In the genomic region with DNA sequence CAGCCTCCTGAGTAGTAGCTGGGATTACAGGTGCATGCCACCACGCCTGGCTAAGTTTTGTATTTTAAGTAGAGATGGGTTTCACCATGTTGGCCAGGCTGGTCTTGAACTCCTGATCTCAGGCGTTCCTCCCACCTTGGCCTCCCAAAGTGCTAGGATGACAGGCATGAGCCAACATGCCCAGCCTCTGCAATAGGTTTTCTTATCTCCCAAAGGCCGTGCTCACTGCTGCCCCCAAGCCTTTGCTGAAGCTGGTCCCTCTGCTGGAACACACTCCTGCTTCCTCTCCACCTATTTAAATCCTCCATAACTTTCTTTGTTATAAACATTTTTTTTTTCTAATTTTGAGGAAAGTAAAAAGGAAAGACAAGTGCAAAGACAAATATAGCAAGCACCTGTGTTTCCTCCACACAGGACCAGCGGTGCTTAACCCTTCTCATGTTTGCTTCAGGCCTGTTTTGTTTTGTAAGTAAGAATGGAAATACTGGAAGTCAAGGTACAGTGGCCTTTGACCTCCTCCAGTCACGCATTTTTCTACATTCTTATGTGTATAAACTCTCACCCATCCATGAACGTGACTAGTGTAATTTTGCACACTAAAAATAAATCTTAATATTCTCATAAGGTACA, we compare ENCODE assay signal across 10 cellular contexts. TPM values are rescaled to one million over a fixed set of nuclear protein-coding genes. Genes with fewer than 3 reads are reported as not detected.
DNase-seq lines count a peak whose midpoint lies in the region; ATAC-seq, FAIRE-seq and TF ChIP-seq lines count a peak whose summit lies in the region.
"Had no signal": no experiment of that assay in that cellular context is flagged by ENCODE, and none has a peak within 500 bp of the region (broad histone marks: within the 10 kb centered on the region; RNA-seq: fewer than 3 reads in every experiment).

No MANE protein-coding gene starts in this region.

- H3K4me1 ChIP-seq in DOHH2 (ENCODE audit: control insufficient read depth, low read length) (no peaks in the 10 kb centered on the region), SK-N-SH (ENCODE audit: control insufficient read depth in 1 of 2, insufficient read depth in 2 of 2, low read depth in 1 of 2, low read length in 1 of 2) (peaks cover 0 to 4% of the 10 kb centered on the region in 2 experiments; a peak in 1 of 4 replicates), keratinocyte (ENCODE audit: control insufficient read depth, extremely low read depth, insufficient read depth, low read length) (no peaks in the 10 kb centered on the region), adrenal gland (replicated peaks in 1 of 2) (no peaks in the 10 kb centered on the region)

- H3K36me3 ChIP-seq in DOHH2 (ENCODE audit: control insufficient read depth, low read length) (no peaks in the 10 kb centered on the region), SK-N-SH (replicated peaks in 1 of 2; ENCODE audit: control insufficient read depth in 1 of 2, insufficient read depth in 2 of 2, low read length in 1 of 2) (no peaks in the 10 kb centered on the region), keratinocyte (ENCODE audit: control insufficient read depth in 2 of 2, extremely low read depth in 1 of 2, insufficient read depth in 2 of 2, low read length in 2 of 2) (no peaks in the 10 kb centered on the region), adrenal gland (replicated peaks in 1 of 2) (no peaks in the 10 kb centered on the region)

- DNase-seq in HEK293T (ENCODE audit: extremely low spot score) (peak; percentile 53), SK-N-SH (no peak), keratinocyte (ENCODE audit: low read depth, low spot score) (no peak), inferior parietal cortex (ENCODE audit: extremely low spot score) (no peak), adrenal gland (no peak), dedifferentiated amniotic fluid mesenchymal stem cell (ENCODE audit: extremely low spot score) (no peak)
- DNase-seq: effector CD8-positive, alpha-beta T cell; naive thymus-derived CD8-positive, alpha-beta T cell had no signal

- H3K27me3 ChIP-seq in DOHH2 (ENCODE audit: control insufficient read depth, low read length) (0 out of 2 replicates have a peak, but pooled peaks cover 3% of the 10 kb centered on the region), SK-N-SH (ENCODE audit: insufficient read depth) (peaks cover 5% of the 10 kb centered on the region), keratinocyte (ENCODE audit: control insufficient read depth, extremely low read depth, insufficient read depth, low read length) (peaks cover 4% of the 10 kb centered on the region), adrenal gland (no peaks in the 10 kb centered on the region)

- no peak for TF ChIP-seq RAD21 in SK-N-SH (IDR thresholded peaks at IDR 0.05; ENCODE audit: low read length)

- H4K20me1 ChIP-seq in DOHH2 (ENCODE audit: control insufficient read depth, insufficient read depth, low read depth, low read length), result no peaks in the 10 kb centered on the region
- H4K20me1 ChIP-seq in SK-N-SH (ENCODE audit: insufficient read depth), result no peaks in the 10 kb centered on the region
- no peaks in the 10 kb centered on the region for H4K20me1 ChIP-seq in keratinocyte (ENCODE audit: control insufficient read depth, extremely low read depth, insufficient read depth, low read length)

- TF ChIP-seq POLR2A in adrenal gland (IDR thresholded peaks at IDR 0.05), result no peak

- H2AFZ ChIP-seq in SK-N-SH (ENCODE audit: low read depth) (no peak overlapping the region), keratinocyte (ENCODE audit: control insufficient read depth, low read length) (no peak overlapping the region)

- TF ChIP-seq CTCF in DOHH2 (IDR thresholded peaks at IDR 0.05; ENCODE audit: low read depth, low read length, poor library complexity, severe bottlenecking) (peak; percentile 54), SK-N-SH (IDR thresholded peaks at IDR 0.05) (peak; percentile 45), keratinocyte (optimal IDR thresholded peaks at IDR 0.05 in 1 of 3, IDR thresholded peaks at IDR 0.05 in 1 of 3, conservative IDR thresholded peaks at IDR 0.05 in 1 of 3; ENCODE audit: extremely low read depth in 1 of 3, insufficient read depth in 2 of 3, low read length in 3 of 3) (peak; percentile 29 to 58 (median 35)), adrenal gland (IDR thresholded peaks at IDR 0.05) (no peak)

- no peaks in the 10 kb centered on the region for H3K9me1 ChIP-seq in keratinocyte (ENCODE audit: control insufficient read depth, extremely low read depth, insufficient read depth, low read length)

- 53% methylated on average over 6 of the region's 6 CpGs for WGBS in SK-N-SH (ENCODE audit: low lambda C conversion rate)
- 38 to 60% (median 54%) methylated on average over 5 to 6 of the region's 6 CpGs for WGBS in adrenal gland, 4 donors

- CTCF ChIA-PET in HEK293T (lab: Yijun Ruan, JAX) (interaction anchor here (0.7 to 1.0 kb wide), 2 partner anchors 9 to 66 kb away, joined by 3 to 4 read pairs; no protein-coding TSS in a partner anchor), SK-N-SH (lab: Yijun Ruan, JAX) (interaction anchor here (0.6 to 4.2 kb wide), 7 partner anchors 9 to 55 kb away, joined by 3 to 21 read pairs (median 8); no protein-coding TSS in a partner anchor)

- no peaks in the 10 kb centered on the region for H3F3A ChIP-seq in DOHH2 (ENCODE audit: control insufficient read depth, insufficient read depth)
- no peaks in the 10 kb centered on the region for H3F3A ChIP-seq in SK-N-SH (replicated peaks; ENCODE audit: insufficient read depth)

- H3K9me2 ChIP-seq in DOHH2 (replicated peaks; ENCODE audit: control insufficient read depth, low read length) (no peaks in the 10 kb centered on the region), SK-N-SH (no peaks in the 10 kb centered on the region)

- dilution Hi-C loops in keratinocyte (cut with MboI; ENCODE audit: extremely low pct_ligation_motif_present, low sequenced_read_pairs), result no loop called here

- no peak for ATAC-seq in GM19455 (IDR thresholded peaks at IDR 0.05; ENCODE audit: unreplicated experiment)
- ATAC-seq: naive thymus-derived CD8-positive, alpha-beta T cell had no signal

- H3K4me3 ChIP-seq in DOHH2 (ENCODE audit: low read length) (no peak overlapping the region), SK-N-SH (ENCODE audit: low read depth in 2 of 2, low read length in 1 of 2) (no peak overlapping the region), keratinocyte (ENCODE audit: control insufficient read depth in 2 of 3, extremely low read depth in 1 of 3, insufficient read depth in 2 of 3, low read depth in 1 of 3, low read length in 3 of 3) (no peak overlapping the region), adrenal gland (no peak overlapping the region)

- POLR2A ChIA-PET in HEK293T (lab: Yijun Ruan, JAX), result no interaction called here
- POLR2A ChIA-PET in SK-N-SH (lab: Yijun Ruan, JAX), result no interaction called here

- no peak overlapping the region for H3K9ac ChIP-seq in SK-N-SH
- H3K9ac ChIP-seq in keratinocyte (ENCODE audit: control insufficient read depth, extremely low read depth, insufficient read depth, low read length), result no peak overlapping the region

- TF ChIP-seq EP300 in SK-N-SH (IDR thresholded peaks at IDR 0.05; ENCODE audit: borderline replicate concordance in 1 of 2, low read depth in 1 of 2, low read length in 1 of 2), result no peak

- H3K27ac ChIP-seq in DOHH2 (ENCODE audit: low read depth, low read length) (no peak overlapping the region), SK-N-SH (ENCODE audit: low read depth in 2 of 2, low read length in 1 of 2) (no peak overlapping the region), keratinocyte (ENCODE audit: control insufficient read depth, insufficient read depth, low read length) (no peak overlapping the region), adrenal gland (no peak overlapping the region)

- no peaks in the 10 kb centered on the region for H3K79me2 ChIP-seq in DOHH2 (ENCODE audit: control insufficient read depth, low read length)
- H3K79me2 ChIP-seq in SK-N-SH (ENCODE audit: insufficient read depth), result no peaks in the 10 kb centered on the region
- H3K79me2 ChIP-seq in keratinocyte (ENCODE audit: control insufficient read depth, insufficient read depth, low read length), result no peaks in the 10 kb centered on the region

- no peaks in the 10 kb centered on the region for H3K9me3 ChIP-seq in DOHH2 (ENCODE audit: control insufficient read depth, insufficient read depth, low read length)
- H3K9me3 ChIP-seq in SK-N-SH, result no peaks in the 10 kb centered on the region
- H3K9me3 ChIP-seq in keratinocyte (ENCODE audit: control insufficient read depth, low read depth, low read length), result no peaks in the 10 kb centered on the region
- no peaks in the 10 kb centered on the region for H3K9me3 ChIP-seq in adrenal gland (replicated peaks in 1 of 3)

- H3K4me2 ChIP-seq in DOHH2 (ENCODE audit: low read length) (no peak overlapping the region), SK-N-SH (no peak overlapping the region), keratinocyte (ENCODE audit: control insufficient read depth, extremely low read depth, insufficient read depth, low read depth, low read length) (no peak overlapping the region)

- FAIRE-seq in keratinocyte (lab: Jason Lieb, UNC), result no peak

- intact Hi-C loops in adrenal gland (cut with DNase I), result no loop called here

RNA-seq across cellular contexts. Expression of a gene that starts 14.5 kb away (rescaled TPM):
- polyA plus RNA-seq in SK-N-SH (2012; rRNA removed), result 5.7 and 6.4 TPM in 2 replicates
- 4.6 and 6.5 TPM in 2 replicates for polyA plus RNA-seq in SK-N-SH (2012; cell fraction: cytosol; rRNA removed)
- polyA plus RNA-seq in SK-N-SH (2012; cell fraction: nucleus; rRNA removed), result 3.5 and 4.0 TPM in 2 replicates
- 2.5 to 5.1 TPM (median 4.7 TPM) in 3 replicates for polyA plus RNA-seq in keratinocyte
- polyA plus RNA-seq in keratinocyte (2011; ENCODE audit: low read depth), result 1.1 TPM
- 2.3 and 4.1 TPM in 2 replicates for polyA plus RNA-seq in keratinocyte (2011; cell fraction: cytosol; rRNA removed)
- 2.8 and 3.6 TPM in 2 replicates for polyA plus RNA-seq in keratinocyte (2011; cell fraction: nucleus; rRNA removed)
- 2.0 and 6.5 TPM in 2 replicates for polyA plus RNA-seq in keratinocyte (2012; ENCODE audit: low replicate concordance)
- 2.0 to 5.3 TPM (median 4.2 TPM) in 3 replicates for polyA minus RNA-seq in keratinocyte
- 5.6 TPM for polyA minus RNA-seq in keratinocyte (2011; cell fraction: cytosol; rRNA and poly(A)+ RNA removed)
- 1.4 and 2.1 TPM in 2 replicates for polyA minus RNA-seq in keratinocyte (2011; cell fraction: nucleus; rRNA and poly(A)+ RNA removed)
- 1 to 10 TPM; 3.9 to 8.1 (median 5.5) TPM for total RNA-seq in adrenal gland
- polyA plus RNA-seq in adrenal gland, result 10 to 100 TPM in 1 of 3 donors, 1 to 10 TPM in 2; 2.6 to 13.8 (median 5.8) TPM

RNA-seq across cellular contexts. Expression of a gene that starts 45.3 kb away (rescaled TPM):
- polyA plus RNA-seq in SK-N-SH (2012; rRNA removed), result 188 and 312 TPM in 2 replicates
- polyA plus RNA-seq in SK-N-SH (2012; cell fraction: cytosol; rRNA removed), result 180 and 229 TPM in 2 replicates
- polyA plus RNA-seq in SK-N-SH (2012; cell fraction: nucleus; rRNA removed), result 153 and 184 TPM in 2 replicates
- polyA plus RNA-seq in keratinocyte, result 80.3 to 141 TPM (median 85.9 TPM) in 3 replicates
- polyA plus RNA-seq in keratinocyte (2011; ENCODE audit: low read depth), result 17.6 TPM
- 54.8 and 110 TPM in 2 replicates for polyA plus RNA-seq in keratinocyte (2011; cell fraction: cytosol; rRNA removed)
- 95.6 and 133 TPM in 2 replicates for polyA plus RNA-seq in keratinocyte (2011; cell fraction: nucleus; rRNA removed)
- polyA plus RNA-seq in keratinocyte (2012; ENCODE audit: low replicate concordance), result 123 and 217 TPM in 2 replicates
- polyA minus RNA-seq in keratinocyte, result 25.0 to 71.5 TPM (median 35.6 TPM) in 3 replicates
- 79.0 TPM for polyA minus RNA-seq in keratinocyte (2011; cell fraction: cytosol; rRNA and poly(A)+ RNA removed)
- polyA minus RNA-seq in keratinocyte (2011; cell fraction: nucleus; rRNA and poly(A)+ RNA removed), result 40.6 and 42.4 TPM in 2 replicates
- total RNA-seq in adrenal gland, result 100 to 1,000 TPM in 2 of 8 donors, 10 to 100 TPM in 6; 52.1 to 159 (median 74.7) TPM
- 10 to 100 TPM; 35.9 to 86.9 (median 76.1) TPM for polyA plus RNA-seq in adrenal gland

Comparison
In these comparisons a context has a peak if more than half of its experiments do, and no peak if none do; other contexts are left out.
1. CTCF ChIP-seq: peak in DOHH2 (single experiment), SK-N-SH (single experiment) and keratinocyte (3 of 3); none in adrenal gland (0 of 6).